ENCODE assay signal across 27 cellular contexts in the genomic region with DNA sequence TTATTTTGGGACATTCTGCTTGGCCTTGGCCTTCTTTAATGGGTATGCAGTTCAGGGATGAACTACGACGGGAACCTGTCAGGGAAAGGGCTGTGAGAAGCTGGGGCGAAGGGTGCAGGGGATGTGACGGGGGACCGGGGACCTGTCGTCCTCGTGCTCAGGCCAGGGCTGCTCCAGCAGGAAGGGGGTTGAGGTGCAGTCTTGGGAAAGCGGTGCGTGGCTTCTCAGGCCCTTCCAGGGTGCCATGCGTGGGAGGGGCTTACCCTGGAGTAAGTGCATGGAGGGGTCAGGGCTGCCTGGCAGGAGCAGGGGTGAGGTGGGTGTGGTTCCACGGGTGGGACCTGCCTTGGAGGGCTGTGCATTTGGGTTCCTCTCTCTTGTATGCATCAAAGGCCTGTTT.
"Had no signal": no experiment of that assay in that cellular context is flagged by ENCODE, and none has a peak within 500 bp of the region (broad histone marks: within the 10 kb centered on the region; RNA-seq: fewer than 3 reads in every experiment).

No MANE protein-coding gene starts in this region.

- H3K27ac ChIP-seq: neural progenitor cell, neutrophil, pancreas, psoas muscle, right lobe of liver, sigmoid colon, stomach, thoracic aorta, thyroid gland, tibial nerve, upper lobe of left lung, uterus had no signal

- H3K27ac Mint-ChIP-seq: naive thymus-derived CD4-positive, alpha-beta T cell; natural killer cell; nephron; progenitor cell of endocrine pancreas; stimulated activated effector memory CD8-positive, alpha-beta T cell treated with anti-CD3 and anti-CD28 coated beads, Interleukin-12 subunit alpha, Interleukin-12 subunit beta, amount 100 ng/mL, for 72 hours; stimulated activated naive B cell treated with anti-CD40 and anti-IgM and Interleukin-4, amounts not matched to agents 10 μg/mL and 1 μg/mL and 100 μg/mL, for 72 hours had no signal

- H3K4me3 Mint-ChIP-seq: naive thymus-derived CD4-positive, alpha-beta T cell; natural killer cell; nephron; neural progenitor cell; stimulated activated effector memory CD8-positive, alpha-beta T cell treated with anti-CD3 and anti-CD28 coated beads, Interleukin-12 subunit alpha, Interleukin-12 subunit beta, amount 100 ng/mL, for 72 hours; stimulated activated naive B cell treated with anti-CD40 and anti-IgM and Interleukin-4, amounts not matched to agents 10 μg/mL and 1 μg/mL and 100 μg/mL, for 72 hours had no signal

- H3K9me3 ChIP-seq: neutrophil, pancreas, psoas muscle, right lobe of liver, sigmoid colon, stomach, thoracic aorta, thyroid gland, tibial nerve, upper lobe of left lung, uterus had no signal

- H3K27me3 ChIP-seq: neural progenitor cell, neutrophil, pancreas, right lobe of liver, thyroid gland, tibial nerve, upper lobe of left lung, uterus had no signal

- H3K4me1 Mint-ChIP-seq: naive thymus-derived CD4-positive, alpha-beta T cell; natural killer cell; nephron; stimulated activated effector memory CD8-positive, alpha-beta T cell treated with anti-CD3 and anti-CD28 coated beads, Interleukin-12 subunit alpha, Interleukin-12 subunit beta, amount 100 ng/mL, for 72 hours; stimulated activated naive B cell treated with anti-CD40 and anti-IgM and Interleukin-4, amounts not matched to agents 10 μg/mL and 1 μg/mL and 100 μg/mL, for 72 hours had no signal

- H3K4me3 ChIP-seq: neural progenitor cell, pancreas, psoas muscle, right lobe of liver, sigmoid colon, stomach, thoracic aorta, thyroid gland, tibial nerve, upper lobe of left lung, uterus had no signal

- H3K36me3 Mint-ChIP-seq: naive thymus-derived CD4-positive, alpha-beta T cell; natural killer cell; neural progenitor cell; stimulated activated effector memory CD8-positive, alpha-beta T cell treated with anti-CD3 and anti-CD28 coated beads, Interleukin-12 subunit alpha, Interleukin-12 subunit beta, amount 100 ng/mL, for 72 hours; stimulated activated naive B cell treated with anti-CD40 and anti-IgM and Interleukin-4, amounts not matched to agents 10 μg/mL and 1 μg/mL and 100 μg/mL, for 72 hours had no signal

- H3K9me3 Mint-ChIP-seq: naive thymus-derived CD4-positive, alpha-beta T cell; natural killer cell; nephron; stimulated activated effector memory CD8-positive, alpha-beta T cell treated with anti-CD3 and anti-CD28 coated beads, Interleukin-12 subunit alpha, Interleukin-12 subunit beta, amount 100 ng/mL, for 72 hours; stimulated activated naive B cell treated with anti-CD40 and anti-IgM and Interleukin-4, amounts not matched to agents 10 μg/mL and 1 μg/mL and 100 μg/mL, for 72 hours had no signal

- H3K4me1 ChIP-seq: pancreas, psoas muscle, right lobe of liver, sigmoid colon, stomach, thyroid gland, upper lobe of left lung, uterus had no signal

- ATAC-seq: naive thymus-derived CD4-positive, alpha-beta T cell; natural killer cell; pancreas; psoas muscle; right cardiac atrium; right lobe of liver; stimulated activated effector memory CD8-positive, alpha-beta T cell treated with anti-CD3 and anti-CD28 coated beads, Interleukin-12 subunit alpha, Interleukin-12 subunit beta, amount 100 ng/mL, for 72 hours; stimulated activated naive B cell treated with anti-CD40 and anti-IgM and Interleukin-4, amounts not matched to agents 10 μg/mL and 1 μg/mL and 100 μg/mL, for 72 hours had no signal

- H3K9ac ChIP-seq: neural progenitor cell had no signal

- H3K36me3 ChIP-seq: neural progenitor cell, neutrophil, pancreas, right lobe of liver, sigmoid colon, stomach, thoracic aorta, thyroid gland, tibial nerve, upper lobe of left lung, uterus had no signal

- DNase-seq: naive thymus-derived CD4-positive, alpha-beta T cell; natural killer cell; nucleus accumbens; pancreas; psoas muscle; right cardiac atrium; right lobe of liver; sigmoid colon; small intestine; stimulated activated CD4-positive, alpha-beta T cell treated with anti-CD3 and anti-CD28 coated beads, Interleukin-15, amount 100 ng/mL, for 24 hours; stimulated activated CD4-positive, alpha-beta T cell treated with anti-CD3 and anti-CD28 coated beads, Interleukin-2, amount 100 ng/mL, for 24 hours; stimulated activated CD4-positive, alpha-beta T cell treated with anti-CD3 and anti-CD28 coated beads, Interleukin-2, amount 100 ng/mL, for 48 hours; stimulated activated CD4-positive, alpha-beta T cell treated with anti-CD3 and anti-CD28 coated beads, Interleukin-4, amount 100 ng/mL, for 24 hours; stimulated activated naive B cell treated with anti-CD40 and anti-IgM and Interleukin-4, amounts not matched to agents 10 μg/mL and 1 μg/mL and 100 μg/mL, for 72 hours; stimulated activated naive CD4-positive, alpha-beta T cell treated with Interleukin-2 at 50 U/mL for 16 hours; stomach; thyroid gland; trophoblast cell; upper lobe of left lung; uterus had no signal
